34 cellular contexts compared by ENCODE assay signal in genomic region chr3:161038725-161039124, GRCh38.
DNase-seq lines count a peak whose midpoint lies in the region; ATAC-seq and TF ChIP-seq lines count a peak whose summit lies in the region.
"Had no signal": no experiment of that assay in that cellular context is flagged by ENCODE, and none has a peak within 500 bp of the region (broad histone marks: within the 10 kb centered on the region; RNA-seq: fewer than 3 reads in every experiment).

No MANE protein-coding gene starts in this region.

- no peak overlapping the region for H3K27ac Mint-ChIP-seq in endothelial cell (ENCODE audit: unreplicated experiment)
- H3K27ac Mint-ChIP-seq in activated T-cell treated with anti-CD3 and anti-CD28 coated beads, Interleukin-2, amount 50 U/mL, for 72 hours = no peak overlapping the region
- H3K27ac Mint-ChIP-seq: activated CD8-positive, alpha-beta memory T cell treated with anti-CD3 and anti-CD28 coated beads, Interleukin-2, amount 10 ng/mL, durations not matched to agents 7 days and 5 days; CD8-positive, alpha-beta memory T cell; nephron progenitor cell had no signal

- TF ChIP-seq CTCF in choroid plexus epithelial cell (conservative IDR thresholded peaks at IDR 0.05; ENCODE audit: low read depth, low read length) = no peak
- no peak for TF ChIP-seq CTCF in endothelial cell (IDR thresholded peaks at IDR 0.05; ENCODE audit: unreplicated experiment)

- H3K4me1 Mint-ChIP-seq in endothelial cell (ENCODE audit: unreplicated experiment) = peaks cover 12% of the 10 kb centered on the region
- peaks cover 18% of the 10 kb centered on the region for H3K4me1 Mint-ChIP-seq in activated T-cell treated with anti-CD3 and anti-CD28 coated beads, Interleukin-2, amount 50 U/mL, for 72 hours (ENCODE audit: low read depth)

- no peak overlapping the region for H3K4me3 Mint-ChIP-seq in endothelial cell (ENCODE audit: unreplicated experiment)
- no peak overlapping the region for H3K4me3 Mint-ChIP-seq in activated T-cell treated with anti-CD3 and anti-CD28 coated beads, Interleukin-2, amount 50 U/mL, for 72 hours
- H3K4me3 Mint-ChIP-seq: activated CD8-positive, alpha-beta memory T cell treated with anti-CD3 and anti-CD28 coated beads, Interleukin-2, amount 10 ng/mL, durations not matched to agents 7 days and 5 days; activated T-cell treated with anti-CD3 and anti-CD28 coated beads, Interleukin-2, amount 50 U/mL, for 4 hours; CD8-positive, alpha-beta memory T cell; nephron progenitor cell had no signal

- DNase-seq in NCI-H226 = peak; percentile 62
- peak; percentile 31 for DNase-seq in choroid plexus epithelial cell (ENCODE audit: low read depth)
- peak; percentile 33 for DNase-seq in kidney glomerular epithelial cell (lab: John Stamatoyannopoulos, UW)
- peak; percentile 9 for DNase-seq in stromal cell of bone marrow (ENCODE audit: low read depth)
- DNase-seq in endothelial cell (ENCODE audit: low spot score) = no peak
- no peak for DNase-seq in activated T-cell treated with anti-CD3 and anti-CD28 coated beads, Interleukin-2, amount 50 U/mL, for 72 hours
- DNase-seq: activated CD4-positive, alpha-beta T cell treated with anti-CD3 and anti-CD28 coated beads, Interleukin-2, amount 50 U/mL, for 4 hours; activated CD8-positive, alpha-beta memory T cell treated with anti-CD3 and anti-CD28 coated beads, Interleukin-2, amount 10 ng/mL, durations not matched to agents 7 days and 5 days; activated naive CD4-positive, alpha-beta T cell treated with Interleukin-2 at 50 U/mL for 16 hours; activated T-cell treated with anti-CD3 and anti-CD28 coated beads, Interleukin-2, amount 50 U/mL, for 4 hours; BE2C; CD8-positive, alpha-beta memory T cell; DMS 273 treated with DMSO at 0.1 percent for 48 hours; effector CD8-positive, alpha-beta T cell; foreskin keratinocyte; head of caudate nucleus; NCI-H1417 treated with DMSO at 0.1 percent for 48 hours; NCI-H2029 treated with DMSO at 0.1 percent for 48 hours; NCI-H526; nephron progenitor cell; NK-92 treated with Interleukin-12 subunit alpha and Interleukin-12 subunit beta, amount 100 ng/mL, for 24 hours; ovary; PC-3; retina; stimulated activated naive CD4-positive, alpha-beta T cell treated with Interleukin-2 at 50 U/mL for 16 hours; T-helper 2 cell; uterus had no signal

- no peaks in the 10 kb centered on the region for H3K9me3 Mint-ChIP-seq in endothelial cell (ENCODE audit: unreplicated experiment)
- H3K9me3 Mint-ChIP-seq in activated T-cell treated with anti-CD3 and anti-CD28 coated beads, Interleukin-2, amount 50 U/mL, for 72 hours = peaks cover 0 to 3% of the 10 kb centered on the region in 2 donors

- no peaks in the 10 kb centered on the region for H3K27me3 Mint-ChIP-seq in endothelial cell (ENCODE audit: unreplicated experiment)
- H3K27me3 Mint-ChIP-seq in activated T-cell treated with anti-CD3 and anti-CD28 coated beads, Interleukin-2, amount 50 U/mL, for 72 hours (ENCODE audit: low read depth) = no peaks in the 10 kb centered on the region
- H3K27me3 Mint-ChIP-seq: activated CD8-positive, alpha-beta memory T cell treated with anti-CD3 and anti-CD28 coated beads, Interleukin-2, amount 10 ng/mL, durations not matched to agents 7 days and 5 days; CD8-positive, alpha-beta memory T cell had no signal

- no peaks in the 10 kb centered on the region for H3K36me3 Mint-ChIP-seq in endothelial cell (ENCODE audit: low read depth, unreplicated experiment)
- peaks cover 0 to 2% of the 10 kb centered on the region in 2 donors for H3K36me3 Mint-ChIP-seq in activated T-cell treated with anti-CD3 and anti-CD28 coated beads, Interleukin-2, amount 50 U/mL, for 72 hours (ENCODE audit: insufficient read depth in 2 of 2)

- H3K4me3 ChIP-seq in choroid plexus epithelial cell (ENCODE audit: low read depth, low read length) = no peak overlapping the region
- H3K4me3 ChIP-seq: lung, ovary, smooth muscle cell, thoracic aorta, uterus had no signal

- ATAC-seq in GM18868 (IDR thresholded peaks at IDR 0.05; ENCODE audit: unreplicated experiment) = no peak
- ATAC-seq in activated T-cell treated with anti-CD3 and anti-CD28 coated beads, Interleukin-2, amount 50 U/mL, for 72 hours (replicated peaks in 1 of 2) = no peak
- ATAC-seq: activated CD8-positive, alpha-beta memory T cell treated with anti-CD3 and anti-CD28 coated beads, Interleukin-2, amount 10 ng/mL, durations not matched to agents 7 days and 5 days; activated T-cell treated with anti-CD3 and anti-CD28 coated beads, Interleukin-2, amount 50 U/mL, for 4 hours; foreskin keratinocyte; HCT116; PC-3; Right ventricle myocardium inferior; SK-N-SH treated with all-trans-retinoic acid at 6 μM for 48 hours had no signal

Comparison
In these comparisons a context has a peak if more than half of its experiments do, and no peak if none do; other contexts are left out.
1. DNase-seq: peak in NCI-H226 (single experiment), choroid plexus epithelial cell (single experiment), kidney glomerular epithelial cell (single experiment) and stromal cell of bone marrow (single experiment); none in endothelial cell (single experiment) and activated T-cell treated with anti-CD3 and anti-CD28 coated beads, Interleukin-2, amount 50 U/mL, for 72 hours (0 of 2).